Comparison of ENCODE assay signal across 12 cellular contexts in genomic region chr19:7783991-7784421, GRCh38. TPM values are rescaled to one million over a fixed set of nuclear protein-coding genes. Genes with fewer than 3 reads are reported as not detected.
A peak's percentile ranks its signal among the peaks of the same experiment; 100 is the strongest.
DNase-seq lines count a peak whose midpoint lies in the region; ATAC-seq and TF ChIP-seq lines count a peak whose summit lies in the region.
"Had no signal": no experiment of that assay in that cellular context is flagged by ENCODE, and none has a peak within 500 bp of the region (broad histone marks: within the 10 kb centered on the region; RNA-seq: fewer than 3 reads in every experiment).

No MANE protein-coding gene starts in this region.

- intact Hi-C loops in Panc1 (cut with micrococcal nuclease; ENCODE audit: unreplicated experiment): no loop called here

- in situ Hi-C loops in Panc1 (cut with HindIII; ENCODE audit: low pct_unique_long_range_greater_than_20kb, low sequenced_read_pairs): no loop called here

- H3K4me3 ChIP-seq in Panc1 (ENCODE audit: low read depth in 2 of 2, low read length in 2 of 2) (no peak overlapping the region), thoracic aorta (no peak overlapping the region)

- BruUV-seq in Panc1 (replicated peaks; lab: Mats Ljungman, UMichigan): no TSS peak

- H3K27ac ChIP-seq in Panc1 (ENCODE audit: low read length) (no peak overlapping the region), thoracic aorta (no peak overlapping the region)

- POLR2A ChIA-PET in Panc1 (lab: Charles Lee): no interaction called here

- H3K36me3 ChIP-seq in Panc1 (ENCODE audit: control insufficient read depth, insufficient read depth, low read length) (no peaks in the 10 kb centered on the region), thoracic aorta (no peaks in the 10 kb centered on the region)

- no peaks in the 10 kb centered on the region for H3K27me3 ChIP-seq in Panc1 (ENCODE audit: control insufficient read depth, insufficient read depth, low read length)
- H3K27me3 ChIP-seq in thoracic aorta (replicated peaks; ENCODE audit: insufficient read depth): no peaks in the 10 kb centered on the region

- ATAC-seq in Panc1: peak; percentile 45; the same call in 1 of the 2 replicates
- ATAC-seq in thoracic aorta (ENCODE audit: insufficient number of reproducible peaks, low FRiP score, low read depth): peak; percentile 36
- ATAC-seq in GM21528 (IDR thresholded peaks at IDR 0.05; ENCODE audit: low FRiP score, unreplicated experiment): no peak

- DNase-seq in NCI-H2196 (lab: John Stamatoyannopoulos, UW; ENCODE audit: unreplicated experiment): peak; percentile 12
- DNase-seq in NCI-H2196 treated with DMSO at 0.1 percent for 48 hours (lab: John Stamatoyannopoulos, UW; ENCODE audit: unreplicated experiment): no peak
- no peak for DNase-seq in Panc1 (ENCODE audit: low read depth, low spot score)
- DNase-seq in fibroblast of peridontal ligament (ENCODE audit: extremely low read depth): peak; percentile 30
- no peak for DNase-seq in thoracic aorta (ENCODE audit: low spot score)
- no peak for DNase-seq in retina
- no peak for DNase-seq in DMS79 (lab: John Stamatoyannopoulos, UW)
- DNase-seq: erythroblast, NCI-H345 had no signal

- CTCF ChIA-PET in Panc1 (lab: Charles Lee): no interaction called here

- H3K4me1 ChIP-seq in Panc1 (ENCODE audit: control insufficient read depth, insufficient read depth, low read length) (no peaks in the 10 kb centered on the region), thoracic aorta (ENCODE audit: control insufficient read depth in 1 of 2, low read depth in 2 of 2) (no peaks in the 10 kb centered on the region)

- no peak for TF ChIP-seq CTCF in Panc1 (IDR thresholded peaks at IDR 0.05)
- no peak for TF ChIP-seq CTCF in thoracic aorta (IDR thresholded peaks at IDR 0.05)

- no peaks in the 10 kb centered on the region for H3K9me3 ChIP-seq in Panc1 (ENCODE audit: control insufficient read depth, insufficient read depth, low read depth, low read length)
- H3K9me3 ChIP-seq in thoracic aorta: no peaks in the 10 kb centered on the region

RNA-seq across cellular contexts. Expression of gene CLEC4M, which starts 21.0 kb away (rescaled TPM):
- total RNA-seq in Panc1 (2021; ENCODE audit: unreplicated experiment) (not detected), thoracic aorta (not detected)
- 0.19 TPM for polyA plus RNA-seq in Panc1 (2012; ENCODE audit: insufficient read length)
- total RNA-seq: activated naive CD4-positive, alpha-beta T cell treated with anti-CD3 and anti-CD28 coated beads, Interleukin-2, amount 50 U/mL, for 72 hours; temporal lobe had no signal

RNA-seq across cellular contexts. Expression of gene CD209, which starts 36.7 kb away (rescaled TPM):
- total RNA-seq in Panc1 (2021; ENCODE audit: unreplicated experiment) (not detected), thoracic aorta (10 to 100 TPM in 1 of 2 donors, 1 to 10 TPM in 1; 6.8 to 14.2 TPM)
- 0.07 TPM for polyA plus RNA-seq in Panc1 (2012; ENCODE audit: insufficient read length)
- total RNA-seq: activated naive CD4-positive, alpha-beta T cell treated with anti-CD3 and anti-CD28 coated beads, Interleukin-2, amount 50 U/mL, for 72 hours had no signal

RNA-seq across cellular contexts. Expression of gene EVI5L, which starts 46.0 kb away (rescaled TPM):
- total RNA-seq in Panc1 (2021; ENCODE audit: unreplicated experiment): 6.4 TPM
- polyA plus RNA-seq in Panc1 (2012; ENCODE audit: insufficient read length): 19.5 TPM
- total RNA-seq in thoracic aorta: 10 to 100 TPM; 12.1 to 16.8 TPM

RNA-seq across cellular contexts. Expression of gene CLEC4G, which starts 52.1 kb away (rescaled TPM):
- total RNA-seq in Panc1 (2021; ENCODE audit: unreplicated experiment) (not detected), thoracic aorta (1 to 10 TPM in 1 of 2 donors, under 1 TPM in 1; 0.49 to 6.2 TPM)
- polyA plus RNA-seq in Panc1 (2012; ENCODE audit: insufficient read length): not detected
- total RNA-seq: activated naive CD4-positive, alpha-beta T cell treated with anti-CD3 and anti-CD28 coated beads, Interleukin-2, amount 50 U/mL, for 72 hours had no signal

Comparison
In these comparisons a context has a peak if more than half of its experiments do, and no peak if none do; other contexts are left out.
1. DNase-seq: peak in NCI-H2196 (single experiment) and fibroblast of peridontal ligament (single experiment); none in NCI-H2196 treated with DMSO at 0.1 percent for 48 hours (single experiment), Panc1 (single experiment), thoracic aorta (single experiment), retina (single experiment) and DMS79 (single experiment).